ENCODE assay signal across 19 cellular contexts in genomic region chr14:98278805-98279204, GRCh38.
"Had no signal": no experiment of that assay in that cellular context is flagged by ENCODE, and none has a peak within 500 bp of the region (broad histone marks: within the 10 kb centered on the region; RNA-seq: fewer than 3 reads in every experiment).

No MANE protein-coding gene starts in this region.

- H3K4me3 Mint-ChIP-seq: memory B cell, mesothelial cell of epicardium, natural killer cell, neural crest cell, type B pancreatic cell had no signal

- H3K27me3 ChIP-seq: ovary, suprapubic skin, thyroid gland had no signal

- ATAC-seq: esophagus mucosa; lower lobe of right lung; right cardiac atrium; stimulated activated naive CD8-positive, alpha-beta T cell treated with anti-CD3 and anti-CD28 coated beads, Interleukin-15, Interleukin-2, amounts not matched to agents 100 U/mL and 50 U/mL, for 24 hours had no signal

- H3K4me1 ChIP-seq: left ventricle myocardium inferior, lower lobe of right lung, suprapubic skin, thyroid gland had no signal

- H3K4me1 Mint-ChIP-seq: memory B cell, mesothelial cell of epicardium had no signal

- H3K9me3 ChIP-seq: lower lobe of right lung, ovary, suprapubic skin, thyroid gland had no signal

- H3K4me3 ChIP-seq: left ventricle myocardium inferior, lower lobe of right lung, ovary, suprapubic skin, thyroid gland had no signal

- H3K36me3 ChIP-seq: left ventricle myocardium inferior, lower lobe of right lung, ovary, suprapubic skin, thyroid gland had no signal

- H3K27ac Mint-ChIP-seq: memory B cell, mesothelial cell of epicardium, natural killer cell, type B pancreatic cell had no signal

- H3K36me3 Mint-ChIP-seq: memory B cell, mesothelial cell of epicardium, natural killer cell, type B pancreatic cell had no signal

- H3K9me3 Mint-ChIP-seq: type B pancreatic cell had no signal

- H3K27ac ChIP-seq: left ventricle myocardium inferior, lower lobe of right lung, ovary, suprapubic skin, thyroid gland had no signal

- DNase-seq: effector memory CD4-positive, alpha-beta T cell; glutamatergic neuron; islet precursor cell; left ventricle myocardium inferior; lower lobe of right lung; natural killer cell; nucleus accumbens; ovary; right cardiac atrium; small intestine; stimulated activated CD4-positive, alpha-beta T cell treated with anti-CD3 and anti-CD28 coated beads, Interleukin-12 subunit alpha, Interleukin-12 subunit beta, amount 100 ng/mL, for 4 hours; stimulated activated naive CD8-positive, alpha-beta T cell treated with anti-CD3 and anti-CD28 coated beads, Interleukin-15, Interleukin-2, amounts not matched to agents 100 U/mL and 50 U/mL, for 24 hours; thyroid gland had no signal

- H3K27me3 Mint-ChIP-seq: memory B cell had no signal
